27 cellular contexts compared by ENCODE assay signal in genomic region chr14:99136401-99136800, GRCh38.
"Had no signal": no experiment of that assay in that cellular context is flagged by ENCODE, and none has a peak within 500 bp of the region (broad histone marks: within the 10 kb centered on the region; RNA-seq: fewer than 3 reads in every experiment).

No MANE protein-coding gene starts in this region.

- FAIRE-seq: astrocyte, TTC549 had no signal

- H3K27ac ChIP-seq: PC-9, SK-N-MC had no signal

- H3K27ac Mint-ChIP-seq: activated B cell treated with CpG ODN at 0.5 μM for 24 hours; activated CD4-positive, alpha-beta T cell treated with anti-CD3 and anti-CD28 coated beads, Interleukin-2, amount 10 ng/mL, durations not matched to agents 24 days and 14 days; activated naive CD4-positive, alpha-beta T cell treated with anti-CD3 and anti-CD28 coated beads for 36 hours; activated naive CD8-positive, alpha-beta T cell; T-cell had no signal

- H3K4me3 ChIP-seq: PC-9, SK-N-MC had no signal

- H3K27me3 Mint-ChIP-seq: activated B cell treated with CpG ODN at 0.5 μM for 24 hours; activated CD4-positive, alpha-beta T cell treated with anti-CD3 and anti-CD28 coated beads, Interleukin-2, amount 10 ng/mL, durations not matched to agents 24 days and 14 days; activated naive CD8-positive, alpha-beta T cell; T-cell had no signal

- H3K4me2 ChIP-seq: PC-9 had no signal

- H3K4me3 Mint-ChIP-seq: activated B cell treated with CpG ODN at 0.5 μM for 24 hours; activated CD4-positive, alpha-beta T cell treated with anti-CD3 and anti-CD28 coated beads, Interleukin-2, amount 10 ng/mL, durations not matched to agents 24 days and 14 days; activated naive CD4-positive, alpha-beta T cell treated with anti-CD3 and anti-CD28 coated beads for 36 hours; activated naive CD8-positive, alpha-beta T cell; T-cell had no signal

- H2AFZ ChIP-seq: PC-9 had no signal

- ATAC-seq: T-cell had no signal

- H3K4me1 Mint-ChIP-seq: activated B cell treated with CpG ODN at 0.5 μM for 24 hours had no signal

- H3K36me3 Mint-ChIP-seq: activated naive CD8-positive, alpha-beta T cell; brain had no signal

- H3K9me3 Mint-ChIP-seq: activated B cell treated with CpG ODN at 0.5 μM for 24 hours; activated CD4-positive, alpha-beta T cell treated with anti-CD3 and anti-CD28 coated beads, Interleukin-2, amount 10 ng/mL, durations not matched to agents 24 days and 14 days; activated naive CD4-positive, alpha-beta T cell treated with anti-CD3 and anti-CD28 coated beads for 36 hours; brain; T-cell had no signal

- DNase-seq: activated B cell treated with CpG ODN at 0.5 μM for 24 hours; activated CD4-positive, alpha-beta T cell treated with anti-CD3 and anti-CD28 coated beads for 1 hour; activated CD4-positive, alpha-beta T cell treated with anti-CD3 and anti-CD28 coated beads, Interleukin-2, amount 10 ng/mL, durations not matched to agents 24 days and 14 days; activated CD4-positive, alpha-beta T cell treated with anti-CD3 and anti-CD28 coated beads, Interleukin-2, amount 50 U/mL, for 48 hours; activated naive CD4-positive, alpha-beta T cell treated with anti-CD3 and anti-CD28 coated beads for 36 hours; amygdala; IMR-90; KBM-7; NCI-H1092; NCI-H1417; NCI-H1694; NCI-H2029; NCI-H2107; NCI-H2171 treated with DMSO at 0.1 percent for 48 hours; NCI-H345; NCI-H510A; NCI-H526 treated with DMSO at 0.1 percent for 48 hours; PC-9; SIG-M5; T-helper 2 cell; T1000 had no signal
